8 cellular contexts compared by ENCODE assay signal in the genomic region with DNA sequence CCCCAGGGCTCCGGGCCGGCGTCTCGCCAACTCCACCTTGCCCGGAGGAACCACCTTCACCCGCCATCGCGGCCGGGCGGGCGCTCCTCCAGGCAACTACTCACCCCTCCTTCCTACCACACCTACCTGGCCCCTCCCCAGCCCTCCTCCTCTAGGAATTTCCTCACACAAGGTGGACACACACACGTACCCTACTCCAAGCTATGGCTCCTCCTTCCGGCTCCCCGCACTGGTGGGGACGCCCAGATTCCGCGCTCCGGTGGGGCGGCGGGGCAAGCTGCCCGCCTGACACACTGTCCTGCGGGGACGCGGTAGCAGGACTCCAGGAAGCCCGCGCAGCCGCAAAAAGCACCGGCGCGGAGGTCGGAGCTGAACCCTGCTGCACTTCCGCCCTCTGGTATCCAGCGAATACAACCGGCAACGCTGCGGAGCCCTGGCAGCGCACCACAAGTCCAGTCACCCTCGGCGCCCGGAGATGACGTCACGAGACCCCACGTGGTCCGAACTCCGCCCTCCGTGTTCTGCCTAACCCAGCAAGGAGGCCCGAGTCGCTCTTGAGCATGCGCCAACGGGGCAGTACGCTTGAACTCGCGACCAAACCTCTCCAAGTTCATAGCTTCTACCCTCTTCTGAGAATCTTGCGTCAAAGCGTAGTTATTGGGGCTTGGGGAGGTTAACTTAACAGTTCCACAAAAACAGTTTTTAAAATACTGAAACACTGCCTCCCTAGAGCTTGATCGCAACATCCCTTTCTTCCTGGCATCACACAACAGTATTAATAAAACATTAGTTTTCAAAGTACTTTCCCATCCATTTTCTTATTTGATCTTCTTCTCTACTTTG. TPM values are rescaled to one million over a fixed set of nuclear protein-coding genes. Genes with fewer than 3 reads are reported as not detected.
DNase-seq lines count a peak whose midpoint lies in the region; ATAC-seq and TF ChIP-seq lines count a peak whose summit lies in the region.

Gene ATG5 (minus strand): TSS at position 425 of the 843 bp plus-strand sequence. CDS start 9,552 bp downstream, outside the sequence.

- no peak for TF ChIP-seq CTCF in epithelial cell of proximal tubule (conservative IDR thresholded peaks at IDR 0.05; ENCODE audit: low read depth, low read length)

- peak; percentile 91 for DNase-seq in DMS153 treated with DMSO at 0.1 percent for 48 hours (lab: John Stamatoyannopoulos, UW; ENCODE audit: unreplicated experiment)
- DNase-seq in KBM-7, result peak; percentile 100
- peak; percentile 100 for DNase-seq in activated T-cell treated with anti-CD3 and anti-CD28 coated beads, Interleukin-2, amount 50 U/mL, for 24 hours
- peak; percentile 89 for DNase-seq in epithelial cell of proximal tubule (ENCODE audit: low read depth)
- peak; percentile 100 for DNase-seq in mucosa of gallbladder (ENCODE audit: low spot score)
- peak; percentile 100 for DNase-seq in stimulated activated CD8-positive, alpha-beta memory T cell treated with anti-CD3 and anti-CD28 coated beads, Interleukin-4, amount 100 ng/mL, for 4 hours (ENCODE audit: low read depth in 2 of 2, low spot score in 1 of 2)

- H3K4me1 Mint-ChIP-seq in activated T-cell treated with anti-CD3 and anti-CD28 coated beads, Interleukin-2, amount 50 U/mL, for 24 hours (ENCODE audit: low read depth), result peaks cover 43% of the 10 kb centered on the region

- H3K27me3 Mint-ChIP-seq in activated T-cell treated with anti-CD3 and anti-CD28 coated beads, Interleukin-2, amount 50 U/mL, for 24 hours, result peaks cover 6% of the 10 kb centered on the region

- H3K27ac Mint-ChIP-seq in activated T-cell treated with anti-CD3 and anti-CD28 coated beads, Interleukin-2, amount 50 U/mL, for 24 hours, result peak within 1 kb of the TSS; percentile 99

- peak within 1 kb of the TSS; percentile 99 for H3K4me3 Mint-ChIP-seq in activated T-cell treated with anti-CD3 and anti-CD28 coated beads, Interleukin-2, amount 50 U/mL, for 24 hours

- H3K4me3 ChIP-seq in epithelial cell of proximal tubule (ENCODE audit: low read depth, low read length), result peak within 1 kb of the TSS; percentile 82

- ATAC-seq in GM21717 (IDR thresholded peaks at IDR 0.05; ENCODE audit: unreplicated experiment), result peak; percentile 95

- no peaks in the 10 kb centered on the region for H3K9me3 Mint-ChIP-seq in activated T-cell treated with anti-CD3 and anti-CD28 coated beads, Interleukin-2, amount 50 U/mL, for 24 hours

- H3K36me3 Mint-ChIP-seq in activated T-cell treated with anti-CD3 and anti-CD28 coated beads, Interleukin-2, amount 50 U/mL, for 24 hours (ENCODE audit: low read depth), result peaks cover 27% of the 10 kb centered on the region

- in situ Hi-C loops in KBM-7 (cut with MboI; ENCODE audit: low pct_unique_long_range_greater_than_20kb, low sequenced_read_pairs), result no loop called here

TF ChIP-seq in PFSK-1, 5 proteins besides CTCF, POLR2A, EP300 and RAD21:
- peak; percentile 86 for TF ChIP-seq POLR2AphosphoS5 (IDR thresholded peaks at IDR 0.05; ENCODE audit: low read depth, low read length)
- TF ChIP-seq TAF1 (IDR thresholded peaks at IDR 0.05; ENCODE audit: borderline replicate concordance, insufficient read depth, low read length), result peak; percentile 83; the same call in 1 of the 2 replicates
- no peak for TF ChIP-seq SIN3A (IDR thresholded peaks at IDR 0.05; ENCODE audit: borderline replicate concordance, insufficient read depth, low read length)
- TF ChIP-seq FOXP2 (optimal IDR thresholded peaks at IDR 0.05; ENCODE audit: borderline replicate concordance, extremely low read depth, extremely low read length, insufficient read depth), result peak; percentile 86
- TF ChIP-seq REST (IDR thresholded peaks at IDR 0.05; ENCODE audit: insufficient read depth in 1 of 2, low read depth in 2 of 2, low read length in 2 of 2), result peak in 1 of 2 experiments; percentile 61; a peak in 1 of 4 replicates

RNA-seq across cellular contexts. Expression of gene ATG5, which starts in this region (rescaled TPM):
- polyA plus RNA-seq in PFSK-1 (2012; ENCODE audit: insufficient read length, low read depth), result 16.6 TPM
- total RNA-seq in epithelial cell of proximal tubule, result 25.5 and 28.1 TPM in 2 replicates
- 29.7 TPM for total RNA-seq in mucosa of gallbladder

Comparison
In these comparisons a context has a peak if more than half of its experiments do, and no peak if none do; other contexts are left out.
1. Peak in every context shown above with its lines: DNase-seq, ATAC-seq and H3K4me3 ChIP-seq.